ENCODE assay signal across 15 cellular contexts in genomic region chr5:55551298-55551846, GRCh38. TPM values are rescaled to one million over a fixed set of nuclear protein-coding genes. Genes with fewer than 3 reads are reported as not detected.
A peak's percentile ranks its signal among the peaks of the same experiment; 100 is the strongest.
DNase-seq lines count a peak whose midpoint lies in the region; ATAC-seq and TF ChIP-seq lines count a peak whose summit lies in the region.
"Had no signal": no experiment of that assay in that cellular context is flagged by ENCODE, and none has a peak within 500 bp of the region (broad histone marks: within the 10 kb centered on the region; RNA-seq: fewer than 3 reads in every experiment).

No MANE protein-coding gene starts in this region.

- H3K9me3 Mint-ChIP-seq in MCF 10A (ENCODE audit: unreplicated experiment), result no peaks in the 10 kb centered on the region

- no peak overlapping the region for H3K4me3 Mint-ChIP-seq in MCF 10A (ENCODE audit: unreplicated experiment)
- H3K4me3 Mint-ChIP-seq: CD4-positive, CD25-positive, alpha-beta regulatory T cell had no signal

- H3K27ac Mint-ChIP-seq in MCF 10A (ENCODE audit: low read depth, unreplicated experiment), result no peak overlapping the region
- H3K27ac Mint-ChIP-seq: CD4-positive, CD25-positive, alpha-beta regulatory T cell had no signal

- H3K36me3 Mint-ChIP-seq in MCF 10A (ENCODE audit: insufficient read depth, unreplicated experiment), result no peaks in the 10 kb centered on the region
- H3K36me3 Mint-ChIP-seq: CD4-positive, CD25-positive, alpha-beta regulatory T cell had no signal

- BruUV-seq in MCF 10A (replicated peaks; lab: Mats Ljungman, UMichigan), result no TSS peak

- CTCF ChIA-PET in MCF 10A (lab: Yijun Ruan, JAX), result interaction anchor here (0.7 to 1.0 kb wide), 2 partner anchors 12 to 133 kb away, joined by 4 read pairs; no protein-coding TSS in a partner anchor

- POLR2A ChIA-PET in MCF 10A (lab: Yijun Ruan, JAX), result interaction anchor here (0.5 to 0.7 kb wide), 2 partner anchors 10 to 379 kb away, joined by 3 to 4 read pairs; no protein-coding TSS in a partner anchor

- no peak for TF ChIP-seq CTCF in MCF 10A (IDR thresholded peaks at IDR 0.05; ENCODE audit: unreplicated experiment)

- H3K27me3 Mint-ChIP-seq in MCF 10A (ENCODE audit: insufficient read depth, unreplicated experiment), result no peaks in the 10 kb centered on the region

- peaks cover 5% of the 10 kb centered on the region for H3K4me1 Mint-ChIP-seq in MCF 10A (ENCODE audit: insufficient read depth, unreplicated experiment)
- H3K4me1 Mint-ChIP-seq: CD4-positive, CD25-positive, alpha-beta regulatory T cell had no signal

- ATAC-seq in GM19023 (IDR thresholded peaks at IDR 0.05; ENCODE audit: unreplicated experiment), result no peak

- DNase-seq in NCI-H748 (lab: John Stamatoyannopoulos, UW; ENCODE audit: unreplicated experiment) (peak; percentile 38), NCI-H748 treated with DMSO at 0.1 percent for 48 hours (lab: John Stamatoyannopoulos, UW) (no peak), NCI-H2107 (lab: John Stamatoyannopoulos, UW) (peak; percentile 1), MCF 10A (ENCODE audit: unreplicated experiment) (peak; percentile 19), SKM-1 treated with dmso at 0.1 percent for 144 hours (lab: John Stamatoyannopoulos, UW; ENCODE audit: unreplicated experiment) (no peak)
- no peak for DNase-seq in stimulated activated CD8-positive, alpha-beta memory T cell treated with anti-CD3 and anti-CD28 coated beads, Interleukin-4, amount 100 ng/mL, for 48 hours
- no peak for DNase-seq in activated CD4-positive, alpha-beta T cell treated with anti-CD3 and anti-CD28 coated beads, Interleukin-2, amount 50 U/mL, for 48 hours
- DNase-seq: CD4-positive, CD25-positive, alpha-beta regulatory T cell; GDM1; H7; NCI-H774; Peyer's patch; SIG-M5; T-helper 2 cell had no signal

- intact Hi-C loops in MCF 10A (cut with micrococcal nuclease), result no loop called here

RNA-seq across cellular contexts. Expression of gene PLPP1, which starts 16.6 kb away (rescaled TPM):
- total RNA-seq in MCF 10A (2022), result 7.5 and 10.4 TPM in 2 replicates

Comparison
In these comparisons a context has a peak if more than half of its experiments do, and no peak if none do; other contexts are left out.
1. DNase-seq: peak in NCI-H748 (single experiment), NCI-H2107 (single experiment) and MCF 10A (single experiment); none in NCI-H748 treated with DMSO at 0.1 percent for 48 hours (single experiment), stimulated activated CD8-positive, alpha-beta memory T cell treated with anti-CD3 and anti-CD28 coated beads, Interleukin-4, amount 100 ng/mL, for 48 hours (single experiment), SKM-1 treated with dmso at 0.1 percent for 144 hours (single experiment) and activated CD4-positive, alpha-beta T cell treated with anti-CD3 and anti-CD28 coated beads, Interleukin-2, amount 50 U/mL, for 48 hours (0 of 2).